21 cellular contexts compared by ENCODE assay signal in the genomic region with DNA sequence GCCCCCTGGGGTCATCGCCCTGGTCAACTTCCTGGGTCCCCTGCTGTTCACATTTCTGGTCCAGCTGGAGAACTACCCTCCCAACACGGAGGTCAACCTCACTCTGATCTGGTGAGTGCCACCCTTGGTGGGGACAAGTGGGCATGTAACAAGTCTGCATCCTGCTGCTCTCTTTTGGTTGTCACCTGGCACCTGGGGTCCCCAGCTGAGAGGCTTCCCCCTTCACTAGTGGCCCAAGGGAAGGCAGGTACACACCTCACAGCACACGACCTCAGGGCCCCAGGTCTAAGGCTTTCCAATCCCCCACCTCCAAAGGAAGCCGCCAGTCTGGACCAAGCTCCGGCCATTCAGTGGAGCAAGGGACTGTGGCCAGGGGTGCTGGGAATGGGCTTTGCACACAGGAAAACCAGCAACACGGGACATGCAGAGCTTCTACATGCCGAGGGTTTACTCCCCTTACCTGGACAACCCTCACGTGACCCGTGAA. TPM values are rescaled to one million over a fixed set of nuclear protein-coding genes. Genes with fewer than 3 reads are reported as not detected.
DNase-seq lines count a peak whose midpoint lies in the region; ATAC-seq, FAIRE-seq and TF ChIP-seq lines count a peak whose summit lies in the region.
"Had no signal": no experiment of that assay in that cellular context is flagged by ENCODE, and none has a peak within 500 bp of the region (broad histone marks: within the 10 kb centered on the region; RNA-seq: fewer than 3 reads in every experiment).

No MANE protein-coding gene starts in this region.

- H3K4me2 ChIP-seq in K562 (ENCODE audit: insufficient read depth, low read length) (no peak overlapping the region), osteoblast (ENCODE audit: insufficient read depth, low read length) (no peak overlapping the region)

- peaks cover 52% of the 10 kb centered on the region for H3K36me3 Mint-ChIP-seq in CD8-positive, alpha-beta T cell

- POLR2A ChIA-PET in CD8-positive, alpha-beta T cell (lab: Charles Lee): interaction anchor here (1.1 to 18.5 kb wide), 5 partner anchors 9 to 42 kb away, joined by 3 to 583 read pairs (median 8); a partner anchor contains a TSS
- POLR2A ChIA-PET in K562 (lab: Yijun Ruan, JAX): interaction anchor here (0.6 to 1.5 kb wide), 4 partner anchors 8 to 52 kb away, joined by 3 to 8 read pairs (median 4); a partner anchor contains a TSS

- H3K9me1 ChIP-seq in K562 (ENCODE audit: control insufficient read depth, insufficient read depth, low read length): no peaks in the 10 kb centered on the region

- H3K9me3 ChIP-seq in CD8-positive, alpha-beta T cell (ENCODE audit: low read length): no peaks in the 10 kb centered on the region
- H3K9me3 ChIP-seq in K562 (replicated peaks; ENCODE audit: control insufficient read depth, insufficient read depth, low read depth, low read length): no peaks in the 10 kb centered on the region
- H3K9me3 ChIP-seq in osteoblast (ENCODE audit: low read depth, low read length): no peaks in the 10 kb centered on the region
- H3K9me3 ChIP-seq: adrenal gland had no signal

- H3K27ac Mint-ChIP-seq in CD8-positive, alpha-beta T cell: peak overlapping the region; percentile 74

- peak; percentile 61 for DNase-seq in activated effector memory CD4-positive, alpha-beta T cell treated with anti-CD3 and anti-CD28 coated beads, Interleukin-2, amount 50 U/mL, for 16 hours
- no peak for DNase-seq in activated effector memory CD4-positive, alpha-beta T cell treated with Interleukin-2 at 50 U/mL for 16 hours
- DNase-seq in CD8-positive, alpha-beta T cell: peak in 3 of 7 experiments; percentile 9 to 49 (median 19)
- DNase-seq in K562 (ENCODE audit: extremely low read depth in 1 of 4, low spot score in 3 of 4) (no peak), osteoblast (ENCODE audit: insufficient read length, low spot score, missing footprints) (peak; percentile 79), occipital lobe (lab: John Stamatoyannopoulos, UW) (no peak), posterior cingulate gyrus (no peak)
- no peak for DNase-seq in stimulated activated CD4-positive, alpha-beta T cell treated with anti-CD3 and anti-CD28 coated beads, Interleukin-2, amount 100 ng/mL, for 48 hours
- DNase-seq: NCI-H1417 treated with DMSO at 0.1 percent for 48 hours had no signal

- no peak overlapping the region for H3K27ac ChIP-seq in CD8-positive, alpha-beta T cell (ENCODE audit: low read depth, low read length)
- no peak overlapping the region for H3K27ac ChIP-seq in K562 (ENCODE audit: extremely low read depth, low read depth, low read length)
- H3K27ac ChIP-seq in osteoblast (ENCODE audit: low read depth, low read length): no peak overlapping the region
- H3K27ac ChIP-seq: adrenal gland, C4-2B, coronary artery had no signal

- H2AFZ ChIP-seq in K562 (ENCODE audit: low read depth, low read length) (no peak overlapping the region), osteoblast (ENCODE audit: low read length) (no peak overlapping the region)

- CTCF ChIA-PET in CD8-positive, alpha-beta T cell (lab: Charles Lee): interaction anchor here (0.9 to 12.3 kb wide), 14 partner anchors 9 to 121 kb away, joined by 3 to 200 read pairs (median 6); a partner anchor contains a TSS
- CTCF ChIA-PET in K562 (lab: Yijun Ruan, JAX; ENCODE audit: low intra/inter-chr PET ratio): no interaction called here

- intact Hi-C loops in CD8-positive, alpha-beta T cell (cut with DNase I, micrococcal nuclease): loop anchor here (1.0 to 10.0 kb wide), 9 partner anchors 14 to 1400 kb away; a partner anchor contains a TSS
- intact Hi-C loops in K562 (cut with micrococcal nuclease) (loop anchor here (2.0 to 5.0 kb wide), 2 partner anchors 52 to 116 kb away; a partner anchor contains a TSS), posterior cingulate gyrus (cut with DNase I) (loop anchor here (10.0 kb wide), 1 partner anchor 290 kb away; no protein-coding TSS in a partner anchor)

- peak overlapping the region in 1 of 2 experiments; percentile 60; a peak in 1 of 4 replicates for H3K9ac ChIP-seq in K562 (ENCODE audit: insufficient read depth in 1 of 2, low read depth in 2 of 2, low read length in 2 of 2)

- H3K27me3 Mint-ChIP-seq in CD8-positive, alpha-beta T cell (ENCODE audit: low read depth): no peaks in the 10 kb centered on the region

- peaks cover 28% of the 10 kb centered on the region for H3K36me3 ChIP-seq in CD8-positive, alpha-beta T cell (ENCODE audit: insufficient read depth, low read length)
- H3K36me3 ChIP-seq in K562 (ENCODE audit: control insufficient read depth, insufficient read depth, low read length): no peaks in the 10 kb centered on the region
- no peaks in the 10 kb centered on the region for H3K36me3 ChIP-seq in osteoblast (ENCODE audit: insufficient read depth, low read length)
- H3K36me3 ChIP-seq: adrenal gland had no signal

- H3K4me1 Mint-ChIP-seq in CD8-positive, alpha-beta T cell (ENCODE audit: low read depth): peaks cover 69% of the 10 kb centered on the region

- no peaks in the 10 kb centered on the region for H4K20me1 ChIP-seq in K562 (replicated peaks; ENCODE audit: control insufficient read depth, insufficient read depth, low read length)
- H4K20me1 ChIP-seq in osteoblast (ENCODE audit: insufficient read depth, low read length): no peaks in the 10 kb centered on the region

- 74% methylated on average over 9 of the region's 9 CpGs for WGBS in K562 (ENCODE audit: insufficient coverage, low coverage, missing lambda C conversion rate)

- peaks cover 14% of the 10 kb centered on the region; the same call in 2 of the 3 replicates for H3K79me2 ChIP-seq in K562 (ENCODE audit: control insufficient read depth, insufficient read depth, low read length)
- no peaks in the 10 kb centered on the region for H3K79me2 ChIP-seq in osteoblast (ENCODE audit: insufficient read depth, low read length)

- TF ChIP-seq EP300 in K562 (IDR thresholded peaks at IDR 0.05; ENCODE audit: low read length): no peak

- no peak for TF ChIP-seq POLR2A in K562 (conservative IDR thresholded peaks at IDR 0.05)

- TF ChIP-seq RAD21 in K562 (CRISPR knock-in tag; conservative IDR thresholded peaks at IDR 0.05 in 1 of 2, IDR thresholded peaks at IDR 0.05 in 1 of 2): no peak

- ATAC-seq in CD8-positive, alpha-beta T cell: no peak
- no peak for ATAC-seq in K562
- ATAC-seq: right cardiac atrium had no signal

- H3K4me3 ChIP-seq in CD8-positive, alpha-beta T cell (ENCODE audit: low read depth, low read length): no peak overlapping the region
- H3K4me3 ChIP-seq in K562 (no peak overlapping the region), osteoblast (ENCODE audit: insufficient read depth, low read length) (no peak overlapping the region)
- H3K4me3 ChIP-seq: adrenal gland, coronary artery, lung had no signal

- no peaks in the 10 kb centered on the region for H3K27me3 ChIP-seq in CD8-positive, alpha-beta T cell (ENCODE audit: insufficient read depth, low read length)
- H3K27me3 ChIP-seq in K562 (ENCODE audit: control insufficient read depth in 2 of 2, insufficient read depth in 2 of 2, low read length in 2 of 2): no peaks in the 10 kb centered on the region
- peaks cover 19% of the 10 kb centered on the region for H3K27me3 ChIP-seq in osteoblast (ENCODE audit: insufficient read depth, low read length)

- TF ChIP-seq CTCF in CD8-positive, alpha-beta T cell (IDR thresholded peaks at IDR 0.05): no peak
- no peak for TF ChIP-seq CTCF in K562 (IDR thresholded peaks at IDR 0.05 in 2 of 3, conservative IDR thresholded peaks at IDR 0.05 in 1 of 3; ENCODE audit: insufficient read depth in 2 of 3, low read depth in 1 of 3, low read length in 3 of 3)
- no peak for TF ChIP-seq CTCF in osteoblast (IDR thresholded peaks at IDR 0.05; ENCODE audit: extremely low read depth, low read depth, low read length)

- no peaks in the 10 kb centered on the region for H3K9me3 Mint-ChIP-seq in CD8-positive, alpha-beta T cell

- H3K4me3 Mint-ChIP-seq in CD8-positive, alpha-beta T cell: no peak overlapping the region

- no peak for FAIRE-seq in K562 (lab: Jason Lieb, UNC)
- FAIRE-seq: kidney, RCC 7860 had no signal

- BruUV-seq in K562 (replicated peaks; lab: Mats Ljungman, UMichigan): no TSS peak

- in situ Hi-C loops in K562 (cut with MboI): no loop called here

- H3K4me1 ChIP-seq in CD8-positive, alpha-beta T cell (ENCODE audit: insufficient read depth, low read length): peaks cover 71% of the 10 kb centered on the region
- H3K4me1 ChIP-seq in K562 (replicated peaks in 1 of 2; ENCODE audit: control insufficient read depth in 2 of 2, insufficient read depth in 2 of 2, low read length in 2 of 2): peaks cover 67 to 100% of the 10 kb centered on the region in 2 experiments
- H3K4me1 ChIP-seq in osteoblast (ENCODE audit: insufficient read depth, low read length): no peaks in the 10 kb centered on the region

RNA-seq across cellular contexts. Expression of a gene that starts 4.4 kb away (rescaled TPM):
- total RNA-seq in CD8-positive, alpha-beta T cell: 100 to 1,000 TPM; 312 to 315 TPM
- 23.0 and 64.6 TPM in 2 replicates for total RNA-seq in K562 (2011; cell fraction: chromatin; rRNA removed; ENCODE audit: low replicate concordance)
- 33.3 and 43.0 TPM in 2 replicates for total RNA-seq in K562 (2011; cell fraction: nucleolus; rRNA removed)
- 24.9 and 26.8 TPM in 2 replicates for total RNA-seq in K562 (2011; cell fraction: nucleoplasm; rRNA removed)
- total RNA-seq in K562 (2014; rRNA removed) (4.8 TPM in 2 replicates), K562 (2014; rRNA removed; fragmentation: Illumina TruSeq; extraction: Trizol) (1.0 and 1.3 TPM in 2 replicates), K562 (2015; rRNA removed; fragmentation: Illumina TruSeq; extraction: Trizol) (1.3 TPM in 2 replicates), K562 (2021) (8.3 and 10.3 TPM in 2 replicates), osteoblast (not detected in 2 replicates), occipital lobe (0.94 TPM)
- polyA plus RNA-seq in K562 (2011; rRNA removed) (3.5 and 6.1 TPM in 2 replicates), K562 (2014; fragmentation: Illumina TruSeq; extraction: Trizol) (2.8 and 5.7 TPM in 2 replicates), K562 (2014; fragmentation: Nextera tagmentation; extraction: Ambion mirVana) (under 1 TPM; 0.13 to 0.21 TPM), K562 (2014; rRNA removed) (4.1 and 10.9 TPM in 2 replicates)
- 1.9 and 10.1 TPM in 2 replicates for polyA plus RNA-seq in K562 (2011; cell fraction: cytosol; rRNA removed)
- 15.8 and 47.9 TPM in 2 replicates for polyA plus RNA-seq in K562 (2011; cell fraction: nucleus; rRNA removed)
- polyA plus RNA-seq in K562 (2012): 7.4 and 8.2 TPM in 2 replicates
- polyA minus RNA-seq in K562 (2011; rRNA and poly(A)+ RNA removed): 2.4 and 2.5 TPM in 2 replicates
- polyA minus RNA-seq in K562 (2011; cell fraction: cytosol; rRNA and poly(A)+ RNA removed): 2.2 and 4.6 TPM in 2 replicates
- polyA minus RNA-seq in K562 (2011; cell fraction: nucleus; rRNA and poly(A)+ RNA removed): 9.6 and 12.8 TPM in 2 replicates

RNA-seq across cellular contexts. Expression of a gene that starts 6.4 kb away (rescaled TPM):
- 100 to 1,000 TPM; 518 to 535 TPM for total RNA-seq in CD8-positive, alpha-beta T cell
- 470 and 1,385 TPM in 2 replicates for total RNA-seq in K562 (2011; cell fraction: chromatin; rRNA removed; ENCODE audit: low replicate concordance)
- 924 and 982 TPM in 2 replicates for total RNA-seq in K562 (2011; cell fraction: nucleolus; rRNA removed)
- 574 and 584 TPM in 2 replicates for total RNA-seq in K562 (2011; cell fraction: nucleoplasm; rRNA removed)
- total RNA-seq in K562 (2014; rRNA removed) (183 and 200 TPM in 2 replicates), K562 (2014; rRNA removed; fragmentation: Illumina TruSeq; extraction: Trizol) (30.2 and 33.0 TPM in 2 replicates), K562 (2015; rRNA removed; fragmentation: Illumina TruSeq; extraction: Trizol) (64.8 and 66.9 TPM in 2 replicates), K562 (2021) (304 and 351 TPM in 2 replicates), osteoblast (under 0.01 TPM in 1 of 2 replicates, not detected in the other), occipital lobe (2.3 TPM)
- polyA plus RNA-seq in K562 (2011; rRNA removed) (66.9 and 116 TPM in 2 replicates), K562 (2014; fragmentation: Illumina TruSeq; extraction: Trizol) (36.6 and 87.5 TPM in 2 replicates), K562 (2014; fragmentation: Nextera tagmentation; extraction: Ambion mirVana) (1 to 10 TPM; 4.1 to 8.2 TPM), K562 (2014; rRNA removed) (201 and 246 TPM in 2 replicates)
- 66.0 and 200 TPM in 2 replicates for polyA plus RNA-seq in K562 (2011; cell fraction: cytosol; rRNA removed)
- 537 and 1,067 TPM in 2 replicates for polyA plus RNA-seq in K562 (2011; cell fraction: nucleus; rRNA removed)
- 156 and 191 TPM in 2 replicates for polyA plus RNA-seq in K562 (2012)
- 21.1 and 34.2 TPM in 2 replicates for polyA minus RNA-seq in K562 (2011; rRNA and poly(A)+ RNA removed)
- 97.7 and 104 TPM in 2 replicates for polyA minus RNA-seq in K562 (2011; cell fraction: cytosol; rRNA and poly(A)+ RNA removed)
- 176 and 224 TPM in 2 replicates for polyA minus RNA-seq in K562 (2011; cell fraction: nucleus; rRNA and poly(A)+ RNA removed)

RNA-seq across cellular contexts. Expression of a gene that starts 11.2 kb away (rescaled TPM):
- total RNA-seq in CD8-positive, alpha-beta T cell: not detected
- total RNA-seq in K562 (2011; cell fraction: chromatin; rRNA removed; ENCODE audit: low replicate concordance): 66.4 and 86.5 TPM in 2 replicates
- 51.9 and 66.7 TPM in 2 replicates for total RNA-seq in K562 (2011; cell fraction: nucleolus; rRNA removed)
- 36.2 and 47.7 TPM in 2 replicates for total RNA-seq in K562 (2011; cell fraction: nucleoplasm; rRNA removed)
- total RNA-seq in K562 (2014; rRNA removed) (16.8 and 17.3 TPM in 2 replicates), K562 (2014; rRNA removed; fragmentation: Illumina TruSeq; extraction: Trizol) (7.1 and 7.5 TPM in 2 replicates), K562 (2015; rRNA removed; fragmentation: Illumina TruSeq; extraction: Trizol) (4.0 and 5.8 TPM in 2 replicates), K562 (2021) (16.4 and 18.9 TPM in 2 replicates), osteoblast (not detected in 2 replicates), occipital lobe (not detected)
- polyA plus RNA-seq in K562 (2011; rRNA removed) (15.9 and 16.2 TPM in 2 replicates), K562 (2014; fragmentation: Illumina TruSeq; extraction: Trizol) (14.3 and 20.0 TPM in 2 replicates), K562 (2014; fragmentation: Nextera tagmentation; extraction: Ambion mirVana) (1 to 10 TPM; 4.1 to 7.7 TPM), K562 (2014; rRNA removed) (16.4 and 19.9 TPM in 2 replicates)
- polyA plus RNA-seq in K562 (2011; cell fraction: cytosol; rRNA removed): 11.8 and 31.5 TPM in 2 replicates
- 30.9 and 68.9 TPM in 2 replicates for polyA plus RNA-seq in K562 (2011; cell fraction: nucleus; rRNA removed)
- polyA plus RNA-seq in K562 (2012): 4.7 and 6.4 TPM in 2 replicates
- 2.7 and 10.0 TPM in 2 replicates for polyA minus RNA-seq in K562 (2011; rRNA and poly(A)+ RNA removed)
- 6.5 and 11.1 TPM in 2 replicates for polyA minus RNA-seq in K562 (2011; cell fraction: cytosol; rRNA and poly(A)+ RNA removed)
- 5.6 and 11.8 TPM in 2 replicates for polyA minus RNA-seq in K562 (2011; cell fraction: nucleus; rRNA and poly(A)+ RNA removed)
- total RNA-seq: activated CD8-positive, alpha-beta memory T cell treated with anti-CD3 and anti-CD28 coated beads for 36 hours; adrenal gland; glomerular endothelial cell; H7; kidney; osteocyte; right cardiac atrium; SK-MEL-5 had no signal
- polyA plus RNA-seq: adrenal gland, right cardiac atrium had no signal

RNA-seq across cellular contexts. Expression of a gene that starts 33.4 kb away (rescaled TPM):
- total RNA-seq in CD8-positive, alpha-beta T cell: 10 to 100 TPM; 36.4 to 36.7 TPM
- 68.6 and 254 TPM in 2 replicates for total RNA-seq in K562 (2011; cell fraction: chromatin; rRNA removed; ENCODE audit: low replicate concordance)
- 327 and 339 TPM in 2 replicates for total RNA-seq in K562 (2011; cell fraction: nucleolus; rRNA removed)
- total RNA-seq in K562 (2011; cell fraction: nucleoplasm; rRNA removed): 222 and 253 TPM in 2 replicates
- total RNA-seq in K562 (2014; rRNA removed): 87.8 and 120 TPM in 2 replicates
- total RNA-seq in K562 (2014; rRNA removed; fragmentation: Illumina TruSeq; extraction: Trizol): 29.7 and 44.9 TPM in 2 replicates
- 68.0 and 68.2 TPM in 2 replicates for total RNA-seq in K562 (2015; rRNA removed; fragmentation: Illumina TruSeq; extraction: Trizol)
- 173 and 185 TPM in 2 replicates for total RNA-seq in K562 (2021)
- polyA plus RNA-seq in K562 (2011; rRNA removed): 159 and 208 TPM in 2 replicates
- 393 and 921 TPM in 2 replicates for polyA plus RNA-seq in K562 (2011; cell fraction: cytosol; rRNA removed)
- polyA plus RNA-seq in K562 (2011; cell fraction: nucleus; rRNA removed): 163 and 222 TPM in 2 replicates
- 104 and 149 TPM in 2 replicates for polyA plus RNA-seq in K562 (2012)
- polyA plus RNA-seq in K562 (2014; fragmentation: Illumina TruSeq; extraction: Trizol): 167 and 172 TPM in 2 replicates
- 1 to 10 TPM; 1.4 to 7.6 TPM for polyA plus RNA-seq in K562 (2014; fragmentation: Nextera tagmentation; extraction: Ambion mirVana)
- polyA plus RNA-seq in K562 (2014; rRNA removed): 140 and 156 TPM in 2 replicates
- polyA minus RNA-seq in K562 (2011; rRNA and poly(A)+ RNA removed): 64.8 and 150 TPM in 2 replicates
- polyA minus RNA-seq in K562 (2011; cell fraction: cytosol; rRNA and poly(A)+ RNA removed): 129 and 147 TPM in 2 replicates
- polyA minus RNA-seq in K562 (2011; cell fraction: nucleus; rRNA and poly(A)+ RNA removed): 33.9 and 38.4 TPM in 2 replicates
- total RNA-seq in osteoblast: 1.5 and 3.3 TPM in 2 replicates
- total RNA-seq in occipital lobe: 11.4 TPM

RNA-seq across cellular contexts. Expression of a gene that starts 51.9 kb away (rescaled TPM):
- 1 to 10 TPM in 1 of 2 experiments, under 1 TPM in 1; 0.76 to 1.1 TPM for total RNA-seq in CD8-positive, alpha-beta T cell
- 24.3 and 89.6 TPM in 2 replicates for total RNA-seq in K562 (2011; cell fraction: chromatin; rRNA removed; ENCODE audit: low replicate concordance)
- total RNA-seq in K562 (2011; cell fraction: nucleolus; rRNA removed): 88.4 and 100 TPM in 2 replicates
- total RNA-seq in K562 (2011; cell fraction: nucleoplasm; rRNA removed): 53.4 and 62.0 TPM in 2 replicates
- total RNA-seq in K562 (2014; rRNA removed) (195 and 231 TPM in 2 replicates), K562 (2014; rRNA removed; fragmentation: Illumina TruSeq; extraction: Trizol) (45.0 and 59.5 TPM in 2 replicates), K562 (2015; rRNA removed; fragmentation: Illumina TruSeq; extraction: Trizol) (97.7 and 98.0 TPM in 2 replicates), K562 (2021) (198 TPM in 2 replicates), osteoblast (17.7 and 23.9 TPM in 2 replicates), occipital lobe (1.6 TPM)
- polyA plus RNA-seq in K562 (2011; rRNA removed) (123 and 130 TPM in 2 replicates), K562 (2014; fragmentation: Illumina TruSeq; extraction: Trizol) (103 and 216 TPM in 2 replicates), K562 (2014; fragmentation: Nextera tagmentation; extraction: Ambion mirVana) (10 to 100 TPM in 1 of 2 experiments, 1 to 10 TPM in 1; 8.4 to 29.9 TPM), K562 (2014; rRNA removed) (192 and 280 TPM in 2 replicates)
- polyA plus RNA-seq in K562 (2011; cell fraction: cytosol; rRNA removed): 232 and 546 TPM in 2 replicates
- 82.4 and 119 TPM in 2 replicates for polyA plus RNA-seq in K562 (2011; cell fraction: nucleus; rRNA removed)
- polyA plus RNA-seq in K562 (2012): 204 and 231 TPM in 2 replicates
- 86.2 and 149 TPM in 2 replicates for polyA minus RNA-seq in K562 (2011; rRNA and poly(A)+ RNA removed)
- polyA minus RNA-seq in K562 (2011; cell fraction: cytosol; rRNA and poly(A)+ RNA removed): 121 and 135 TPM in 2 replicates
- polyA minus RNA-seq in K562 (2011; cell fraction: nucleus; rRNA and poly(A)+ RNA removed): 32.2 and 35.5 TPM in 2 replicates

Comparison
In these comparisons a context has a peak if more than half of its experiments do, and no peak if none do; other contexts are left out.
1. DNase-seq: peak in activated effector memory CD4-positive, alpha-beta T cell treated with anti-CD3 and anti-CD28 coated beads, Interleukin-2, amount 50 U/mL, for 16 hours (single experiment) and osteoblast (single experiment); none in activated effector memory CD4-positive, alpha-beta T cell treated with Interleukin-2 at 50 U/mL for 16 hours (single experiment), K562 (0 of 4), occipital lobe (single experiment), stimulated activated CD4-positive, alpha-beta T cell treated with anti-CD3 and anti-CD28 coated beads, Interleukin-2, amount 100 ng/mL, for 48 hours (0 of 2) and posterior cingulate gyrus (0 of 10).
2. RNA of a gene that starts 4.4 kb away (total RNA-seq): 312 to 315 TPM in CD8-positive, alpha-beta T cell; 1.0 to 64.6 TPM in K562, 0.94 TPM in occipital lobe (single experiment) and not detected in osteoblast; every median in the first group is over 4 times any median in the second.